18 cellular contexts compared by ENCODE assay signal in the genomic region with DNA sequence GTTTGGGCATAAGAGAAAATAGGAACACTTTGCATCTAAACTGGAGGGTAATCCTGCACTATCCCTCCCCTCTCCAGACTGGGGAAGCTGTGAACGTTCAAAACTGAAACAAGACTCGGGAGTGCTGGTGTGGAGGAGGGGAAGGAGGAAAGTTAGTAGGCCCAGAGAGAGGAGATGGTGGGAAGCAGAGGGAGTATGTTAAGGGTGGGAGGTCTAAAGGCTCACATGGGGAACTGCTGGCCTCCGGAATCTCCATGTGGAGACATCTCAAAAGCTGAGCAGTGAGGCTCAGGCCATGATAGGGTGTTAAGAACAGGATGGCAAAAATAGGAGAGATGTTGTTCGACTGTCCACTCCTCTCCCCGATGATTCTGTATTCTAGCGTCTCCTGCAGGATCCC. TPM values are rescaled to one million over a fixed set of nuclear protein-coding genes. Genes with fewer than 3 reads are reported as not detected.
DNase-seq lines count a peak whose midpoint lies in the region; ATAC-seq and TF ChIP-seq lines count a peak whose summit lies in the region.
"Had no signal": no experiment of that assay in that cellular context is flagged by ENCODE, and none has a peak within 500 bp of the region (broad histone marks: within the 10 kb centered on the region; RNA-seq: fewer than 3 reads in every experiment).

No MANE protein-coding gene starts in this region.

- H3K4me1 ChIP-seq in esophagus muscularis mucosa, result peaks cover 0 to 9% (median 0%) of the 10 kb centered on the region in 4 donors
- H3K4me1 ChIP-seq: A549 had no signal

- TF ChIP-seq EP300 in esophagus muscularis mucosa (IDR thresholded peaks at IDR 0.05), result no peak

- H3K4me3 ChIP-seq in esophagus muscularis mucosa, result no peak overlapping the region
- H3K4me3 ChIP-seq: A549, GM23248 had no signal

- no peak for TF ChIP-seq CTCF in esophagus muscularis mucosa (IDR thresholded peaks at IDR 0.05)

- H3K4me3 Mint-ChIP-seq in activated CD8-positive, alpha-beta memory T cell treated with anti-CD3 and anti-CD28 coated beads, Interleukin-2, amount 10 ng/mL, durations not matched to agents 7 days and 5 days, result no peak overlapping the region
- peak overlapping the region; percentile 31 for H3K4me3 Mint-ChIP-seq in T-helper 17 cell
- H3K4me3 Mint-ChIP-seq: CD4-positive, alpha-beta T cell had no signal

- no peaks in the 10 kb centered on the region for H3K27me3 ChIP-seq in esophagus muscularis mucosa

- H3K36me3 ChIP-seq in esophagus muscularis mucosa, result no peaks in the 10 kb centered on the region

- H3K27me3 Mint-ChIP-seq in activated CD8-positive, alpha-beta memory T cell treated with anti-CD3 and anti-CD28 coated beads, Interleukin-2, amount 10 ng/mL, durations not matched to agents 7 days and 5 days, result peaks cover 3% of the 10 kb centered on the region
- H3K27me3 Mint-ChIP-seq in T-helper 17 cell, result peaks cover 33% of the 10 kb centered on the region
- H3K27me3 Mint-ChIP-seq: CD4-positive, alpha-beta T cell had no signal

- CTCF ChIA-PET in activated CD8-positive, alpha-beta memory T cell treated with anti-CD3 and anti-CD28 coated beads, Interleukin-2, amount 10 ng/mL, durations not matched to agents 7 days and 5 days (lab: Charles Lee), result no interaction called here

- intact Hi-C loops in esophagus muscularis mucosa (cut with DNase I), result no loop called here

- no peaks in the 10 kb centered on the region for H3K9me3 Mint-ChIP-seq in activated CD8-positive, alpha-beta memory T cell treated with anti-CD3 and anti-CD28 coated beads, Interleukin-2, amount 10 ng/mL, durations not matched to agents 7 days and 5 days (ENCODE audit: low read depth)
- H3K9me3 Mint-ChIP-seq: CD4-positive, alpha-beta T cell had no signal

- H3K4me1 Mint-ChIP-seq in activated CD8-positive, alpha-beta memory T cell treated with anti-CD3 and anti-CD28 coated beads, Interleukin-2, amount 10 ng/mL, durations not matched to agents 7 days and 5 days, result no peaks in the 10 kb centered on the region
- H3K4me1 Mint-ChIP-seq in T-helper 17 cell, result peaks cover 4% of the 10 kb centered on the region

- peak; percentile 5 for DNase-seq in activated CD8-positive, alpha-beta memory T cell treated with anti-CD3 and anti-CD28 coated beads, Interleukin-2, amount 10 ng/mL, durations not matched to agents 7 days and 5 days
- no peak for DNase-seq in activated CD8-positive, alpha-beta memory T cell treated with anti-CD3 and anti-CD28 coated beads, Interleukin-2, amount 50 U/mL, for 48 hours
- no peak for DNase-seq in T-helper 17 cell
- DNase-seq in esophagus muscularis mucosa (ENCODE audit: extremely low spot score), result peak; percentile 68
- no peak for DNase-seq in NCI-H82 (lab: John Stamatoyannopoulos, UW)
- DNase-seq in retina, result no peak
- DNase-seq: AML-193; CD4-positive, alpha-beta T cell; DMS153; DMS79; GDM1; GM23248 had no signal

- no peaks in the 10 kb centered on the region for H3K36me3 Mint-ChIP-seq in activated CD8-positive, alpha-beta memory T cell treated with anti-CD3 and anti-CD28 coated beads, Interleukin-2, amount 10 ng/mL, durations not matched to agents 7 days and 5 days
- H3K36me3 Mint-ChIP-seq in T-helper 17 cell (ENCODE audit: low read depth), result peaks cover 3% of the 10 kb centered on the region

- H3K27ac Mint-ChIP-seq in activated CD8-positive, alpha-beta memory T cell treated with anti-CD3 and anti-CD28 coated beads, Interleukin-2, amount 10 ng/mL, durations not matched to agents 7 days and 5 days, result no peak overlapping the region
- no peak overlapping the region for H3K27ac Mint-ChIP-seq in T-helper 17 cell
- H3K27ac Mint-ChIP-seq: CD4-positive, alpha-beta T cell had no signal

- no peak for TF ChIP-seq POLR2A in esophagus muscularis mucosa (IDR thresholded peaks at IDR 0.05; ENCODE audit: low read depth)

- no peaks in the 10 kb centered on the region for H3K9me3 ChIP-seq in T-helper 17 cell (ENCODE audit: control insufficient read depth, low read length, poor library complexity, severe bottlenecking)
- no peaks in the 10 kb centered on the region for H3K9me3 ChIP-seq in esophagus muscularis mucosa
- H3K9me3 ChIP-seq: A549 had no signal

- no peak for ATAC-seq in activated CD8-positive, alpha-beta memory T cell treated with anti-CD3 and anti-CD28 coated beads, Interleukin-2, amount 10 ng/mL, durations not matched to agents 7 days and 5 days
- ATAC-seq in T-helper 17 cell (no peak), HG02642 (IDR thresholded peaks at IDR 0.05; ENCODE audit: poor library complexity, unreplicated experiment) (no peak)
- ATAC-seq: A549, HCT116 had no signal

- H3K27ac ChIP-seq in esophagus muscularis mucosa (replicated peaks in 1 of 4), result no peak overlapping the region
- H3K27ac ChIP-seq: 22Rv1, A549, C4-2B, GM23248, HL-60 had no signal

- WGBS in esophagus muscularis mucosa, result 76% methylated on average over 6 of the region's 6 CpGs

RNA-seq across cellular contexts. Expression of a gene that starts 47.9 kb away (rescaled TPM):
- 1 to 10 TPM in 1 of 2 experiments, under 1 TPM in 1; 0.45 to 1.2 TPM for total RNA-seq in activated CD8-positive, alpha-beta memory T cell treated with anti-CD3 and anti-CD28 coated beads, Interleukin-2, amount 10 ng/mL, durations not matched to agents 7 days and 5 days
- total RNA-seq in T-helper 17 cell (1 to 10 TPM in 1 of 2 donors, under 1 TPM in 1; 0.34 to 1.3 TPM), esophagus muscularis mucosa (1 to 10 TPM; 2.5 to 8.6 (median 5.0) TPM)
- total RNA-seq: GM23248 had no signal

Comparison
In these comparisons a context has a peak if more than half of its experiments do, and no peak if none do; other contexts are left out.
1. DNase-seq: peak in activated CD8-positive, alpha-beta memory T cell treated with anti-CD3 and anti-CD28 coated beads, Interleukin-2, amount 10 ng/mL, durations not matched to agents 7 days and 5 days (single experiment) and esophagus muscularis mucosa (single experiment); none in activated CD8-positive, alpha-beta memory T cell treated with anti-CD3 and anti-CD28 coated beads, Interleukin-2, amount 50 U/mL, for 48 hours (single experiment), T-helper 17 cell (0 of 3), NCI-H82 (single experiment) and retina (single experiment).